Comparison of ENCODE assay signal across 1 cellular context in the genomic region with DNA sequence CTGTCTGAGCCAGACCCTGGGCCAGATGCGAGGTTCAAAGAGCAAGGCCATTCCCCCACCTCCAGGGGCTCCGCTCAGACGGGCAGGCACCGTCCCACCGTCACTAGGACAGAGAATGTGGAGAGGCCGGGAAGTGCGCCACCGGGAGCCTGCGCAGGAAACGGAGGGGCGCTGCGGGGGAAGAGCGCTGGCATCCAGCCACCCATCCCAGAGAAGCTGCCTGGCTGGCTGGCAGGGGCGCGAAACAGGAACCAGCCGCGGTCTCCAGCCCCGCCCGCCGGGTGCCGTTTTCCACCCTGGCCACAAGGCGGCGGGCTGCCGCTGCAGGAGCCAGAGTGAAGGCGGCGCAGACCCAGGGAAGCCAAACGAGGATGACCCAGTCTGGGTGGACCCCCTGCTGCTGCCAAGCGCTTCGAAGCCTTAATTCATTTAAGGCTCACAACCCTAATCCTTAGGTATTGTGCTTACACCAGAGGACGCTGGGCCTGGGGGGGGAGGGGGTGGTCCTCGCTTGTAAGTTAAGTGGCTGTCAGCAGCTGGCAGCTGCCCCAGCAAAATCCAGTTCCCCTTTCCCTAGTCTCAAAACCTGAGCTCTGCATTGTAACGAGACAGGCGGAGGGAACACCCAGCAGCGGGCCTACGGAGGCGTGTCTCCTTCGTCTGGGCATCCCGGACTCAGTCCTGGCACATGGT.
TF ChIP-seq lines count a peak whose summit lies in the region.

No MANE protein-coding gene starts in this region.

TF ChIP-seq in HEK293, 187 proteins besides CTCF, POLR2A, EP300 and RAD21 (continued from another document):
- TF ChIP-seq ZNF341 (tag by site-specific recombination; IDR thresholded peaks at IDR 0.05; ENCODE audit: low read depth) (peak; percentile 95), ZFP37 (tag by site-specific recombination; IDR thresholded peaks at IDR 0.05) (peak; percentile 82), GLIS2 (tag by site-specific recombination; IDR thresholded peaks at IDR 0.05) (peak; percentile 83), KLF1 (tag by site-specific recombination; IDR thresholded peaks at IDR 0.05) (peak; percentile 30; the same call in 1 of the 2 replicates), KLF9 (tag by site-specific recombination; IDR thresholded peaks at IDR 0.05; ENCODE audit: low read depth) (peak; percentile 40; the same call in 1 of the 2 replicates), ZNF660 (tag by site-specific recombination; IDR thresholded peaks at IDR 0.05) (peak; percentile 87), SP3 (tag by site-specific recombination; IDR thresholded peaks at IDR 0.05) (peak; percentile 40; the same call in 1 of the 2 replicates), ZNF600 (tag by site-specific recombination; IDR thresholded peaks at IDR 0.05) (peak; percentile 45; the same call in 1 of the 2 replicates), ZNF2 (tag by site-specific recombination; IDR thresholded peaks at IDR 0.05) (peak; percentile 64; the same call in 1 of the 2 replicates), SP7 (tag by site-specific recombination; IDR thresholded peaks at IDR 0.05) (peak; percentile 55), ZBTB17 (tag by site-specific recombination; IDR thresholded peaks at IDR 0.05) (peak; percentile 65), ZNF548 (tag by site-specific recombination; IDR thresholded peaks at IDR 0.05) (peak; percentile 98), ZNF843 (tag by site-specific recombination; IDR thresholded peaks at IDR 0.05) (0 out of 2 replicates have a peak, but pooled peaks have one; percentile 24), ZNF501 (tag by site-specific recombination; IDR thresholded peaks at IDR 0.05) (peak; percentile 90)
- TF ChIP-seq, protein P1, sequence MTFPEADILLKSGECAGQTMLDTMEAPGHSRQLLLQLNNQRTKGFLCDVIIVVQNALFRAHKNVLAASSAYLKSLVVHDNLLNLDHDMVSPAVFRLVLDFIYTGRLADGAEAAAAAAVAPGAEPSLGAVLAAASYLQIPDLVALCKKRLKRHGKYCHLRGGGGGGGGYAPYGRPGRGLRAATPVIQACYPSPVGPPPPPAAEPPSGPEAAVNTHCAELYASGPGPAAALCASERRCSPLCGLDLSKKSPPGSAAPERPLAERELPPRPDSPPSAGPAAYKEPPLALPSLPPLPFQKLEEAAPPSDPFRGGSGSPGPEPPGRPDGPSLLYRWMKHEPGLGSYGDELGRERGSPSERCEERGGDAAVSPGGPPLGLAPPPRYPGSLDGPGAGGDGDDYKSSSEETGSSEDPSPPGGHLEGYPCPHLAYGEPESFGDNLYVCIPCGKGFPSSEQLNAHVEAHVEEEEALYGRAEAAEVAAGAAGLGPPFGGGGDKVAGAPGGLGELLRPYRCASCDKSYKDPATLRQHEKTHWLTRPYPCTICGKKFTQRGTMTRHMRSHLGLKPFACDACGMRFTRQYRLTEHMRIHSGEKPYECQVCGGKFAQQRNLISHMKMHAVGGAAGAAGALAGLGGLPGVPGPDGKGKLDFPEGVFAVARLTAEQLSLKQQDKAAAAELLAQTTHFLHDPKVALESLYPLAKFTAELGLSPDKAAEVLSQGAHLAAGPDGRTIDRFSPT (tag by site-specific recombination; IDR thresholded peaks at IDR 0.05), result peak; percentile 58
- TF ChIP-seq, protein P2, sequence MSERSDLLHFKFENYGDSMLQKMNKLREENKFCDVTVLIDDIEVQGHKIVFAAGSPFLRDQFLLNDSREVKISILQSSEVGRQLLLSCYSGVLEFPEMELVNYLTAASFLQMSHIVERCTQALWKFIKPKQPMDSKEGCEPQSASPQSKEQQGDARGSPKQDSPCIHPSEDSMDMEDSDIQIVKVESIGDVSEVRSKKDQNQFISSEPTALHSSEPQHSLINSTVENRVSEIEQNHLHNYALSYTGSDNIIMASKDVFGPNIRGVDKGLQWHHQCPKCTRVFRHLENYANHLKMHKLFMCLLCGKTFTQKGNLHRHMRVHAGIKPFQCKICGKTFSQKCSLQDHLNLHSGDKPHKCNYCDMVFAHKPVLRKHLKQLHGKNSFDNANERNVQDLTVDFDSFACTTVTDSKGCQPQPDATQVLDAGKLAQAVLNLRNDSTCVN (tag by site-specific recombination; optimal IDR thresholded peaks at IDR 0.05), result peak; percentile 36
